In the genomic region with DNA sequence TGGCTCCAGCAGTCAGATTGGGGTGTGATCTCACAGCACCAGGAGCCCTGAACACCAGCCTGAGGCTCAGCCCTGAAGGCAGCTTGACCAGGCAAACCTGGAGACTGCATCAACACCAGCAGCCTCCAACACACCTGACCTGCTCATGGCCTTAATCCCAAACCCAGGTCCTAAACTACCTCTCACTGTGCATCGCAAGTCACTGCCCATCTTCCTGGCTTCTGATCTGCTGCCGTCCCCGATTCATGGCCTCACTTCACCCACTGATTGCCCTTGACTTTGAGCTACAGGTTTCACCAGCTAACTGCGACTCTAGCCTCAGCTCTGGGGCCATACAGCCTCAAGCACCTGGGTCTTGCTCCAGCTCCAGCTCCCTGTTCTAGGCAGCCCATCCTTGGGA, we compare ENCODE assay signal across 35 cellular contexts.
"Had no signal": no experiment of that assay in that cellular context is flagged by ENCODE, and none has a peak within 500 bp of the region (broad histone marks: within the 10 kb centered on the region; RNA-seq: fewer than 3 reads in every experiment).

No MANE protein-coding gene starts in this region.

- DNase-seq: activated B cell treated with CpG ODN at 0.5 μM for 24 hours; activated CD4-positive, alpha-beta T cell treated with anti-CD3 and anti-CD28 coated beads for 1 hour; activated CD4-positive, alpha-beta T cell treated with anti-CD3 and anti-CD28 coated beads, Interleukin-2, amount 10 ng/mL, durations not matched to agents 24 days and 14 days; activated CD4-positive, alpha-beta T cell treated with anti-CD3 and anti-CD28 coated beads, Interleukin-2, amount 50 U/mL, for 4 hours; activated CD8-positive, alpha-beta T cell treated with anti-CD3 and anti-CD28 coated beads for 36 hours; activated naive CD4-positive, alpha-beta T cell treated with anti-CD3 and anti-CD28 coated beads, Interleukin-2, amount 10 ng/mL, durations not matched to agents 7 days and 5 days; activated naive CD8-positive, alpha-beta T cell treated with anti-CD3 and anti-CD28 coated beads, Interleukin-2, amount 50 U/mL, for 24 hours; activated T-cell treated with anti-CD3 and anti-CD28 coated beads, Interleukin-2, amount 50 U/mL, for 1 hour; activated T-cell treated with anti-CD3 and anti-CD28 coated beads, Interleukin-2, amount 50 U/mL, for 72 hours; anterior cingulate cortex; caudate nucleus; cerebellar nuclear complex; Karpas-422; KBM-7; NCI-H1105; NCI-H1417 treated with DMSO at 0.1 percent for 48 hours; NCI-H1930; NCI-H2081 treated with DMSO at 0.1 percent for 48 hours; NCI-H226; NCI-H446 treated with DMSO at 0.1 percent for 48 hours; NCI-H524; NCI-H69; Peyer's patch; RPMI8226; SHP77 treated with DMSO at 0.1 percent for 48 hours; SK-N-SH; T-cell; T-helper 2 cell; T-helper 9 cell had no signal

- FAIRE-seq: bronchial epithelial cell had no signal

- H3K27me3 ChIP-seq: Peyer's patch, SJSA1 had no signal

- H3K9me3 ChIP-seq: Peyer's patch, SJSA1, SK-N-SH had no signal

- H3K4me1 Mint-ChIP-seq: activated B cell treated with CpG ODN at 0.5 μM for 24 hours; activated CD4-positive, alpha-beta T cell treated with anti-CD3 and anti-CD28 coated beads, Interleukin-2, amount 10 ng/mL, durations not matched to agents 24 days and 14 days; activated naive CD4-positive, alpha-beta T cell treated with anti-CD3 and anti-CD28 coated beads, Interleukin-2, amount 10 ng/mL, durations not matched to agents 7 days and 5 days; activated naive CD8-positive, alpha-beta T cell treated with anti-CD3 and anti-CD28 coated beads, Interleukin-2, amount 50 U/mL, for 24 hours; T-cell had no signal

- H3K9me2 ChIP-seq: SK-N-SH had no signal

- H3K27ac ChIP-seq: Peyer's patch, SJSA1, VCaP had no signal

- H3K36me3 ChIP-seq: Peyer's patch, SJSA1 had no signal

- H3K4me1 ChIP-seq: Peyer's patch, SJSA1 had no signal

- H3K4me3 Mint-ChIP-seq: activated B cell treated with CpG ODN at 0.5 μM for 24 hours; activated CD4-positive, alpha-beta T cell treated with anti-CD3 and anti-CD28 coated beads, Interleukin-2, amount 10 ng/mL, durations not matched to agents 24 days and 14 days; activated CD8-positive, alpha-beta T cell treated with anti-CD3 and anti-CD28 coated beads for 36 hours; activated naive CD4-positive, alpha-beta T cell treated with anti-CD3 and anti-CD28 coated beads, Interleukin-2, amount 10 ng/mL, durations not matched to agents 7 days and 5 days; activated naive CD8-positive, alpha-beta T cell; activated naive CD8-positive, alpha-beta T cell treated with anti-CD3 and anti-CD28 coated beads, Interleukin-2, amount 50 U/mL, for 24 hours; activated T-cell treated with anti-CD3 and anti-CD28 coated beads, Interleukin-2, amount 50 U/mL, for 72 hours; brain; T-cell had no signal

- ATAC-seq: activated CD8-positive, alpha-beta T cell treated with anti-CD3 and anti-CD28 coated beads for 36 hours; activated naive CD8-positive, alpha-beta T cell treated with anti-CD3 and anti-CD28 coated beads, Interleukin-2, amount 50 U/mL, for 24 hours; activated T-cell treated with anti-CD3 and anti-CD28 coated beads, Interleukin-2, amount 50 U/mL, for 72 hours; T-cell had no signal

- H3K9ac ChIP-seq: SK-N-SH had no signal

- H3K27me3 Mint-ChIP-seq: activated B cell treated with CpG ODN at 0.5 μM for 24 hours; activated CD4-positive, alpha-beta T cell treated with anti-CD3 and anti-CD28 coated beads, Interleukin-2, amount 10 ng/mL, durations not matched to agents 24 days and 14 days; activated CD8-positive, alpha-beta T cell treated with anti-CD3 and anti-CD28 coated beads for 36 hours; activated naive CD8-positive, alpha-beta T cell; activated naive CD8-positive, alpha-beta T cell treated with anti-CD3 and anti-CD28 coated beads, Interleukin-2, amount 50 U/mL, for 24 hours had no signal

- H3K4me3 ChIP-seq: Peyer's patch, SJSA1 had no signal

- H3K27ac Mint-ChIP-seq: activated B cell treated with CpG ODN at 0.5 μM for 24 hours; activated CD4-positive, alpha-beta T cell treated with anti-CD3 and anti-CD28 coated beads, Interleukin-2, amount 10 ng/mL, durations not matched to agents 24 days and 14 days; activated CD8-positive, alpha-beta T cell treated with anti-CD3 and anti-CD28 coated beads for 36 hours; activated naive CD4-positive, alpha-beta T cell treated with anti-CD3 and anti-CD28 coated beads, Interleukin-2, amount 10 ng/mL, durations not matched to agents 7 days and 5 days; activated naive CD8-positive, alpha-beta T cell; activated naive CD8-positive, alpha-beta T cell treated with anti-CD3 and anti-CD28 coated beads, Interleukin-2, amount 50 U/mL, for 24 hours; activated T-cell treated with anti-CD3 and anti-CD28 coated beads, Interleukin-2, amount 50 U/mL, for 72 hours; activated T-helper 2 cell treated with anti-CD3 and anti-CD28 coated beads, Interferon-gamma antibody, Interleukin-2, Interleukin-4, amounts not matched to agents 10 μg/mL and 5 μg/mL and 100 μg/mL, durations not matched to agents 14 hours and 24 hours and 36 hours; brain; T-cell had no signal

- H3K4me2 ChIP-seq: SK-N-SH had no signal

- H3K36me3 Mint-ChIP-seq: activated naive CD4-positive, alpha-beta T cell treated with anti-CD3 and anti-CD28 coated beads, Interleukin-2, amount 10 ng/mL, durations not matched to agents 7 days and 5 days; activated naive CD8-positive, alpha-beta T cell; brain had no signal
